8 cellular contexts compared by ENCODE assay signal in genomic region chr3:48474031-48474430, GRCh38. TPM values are rescaled to one million over a fixed set of nuclear protein-coding genes. Genes with fewer than 3 reads are reported as not detected.
DNase-seq lines count a peak whose midpoint lies in the region; ATAC-seq and TF ChIP-seq lines count a peak whose summit lies in the region.
"Not testable (repeated sequence)": the region's sequence is repeated elsewhere in the genome, so short reads cannot be mapped to it uniquely, and the experiment has no call there.

No MANE protein-coding gene starts in this region.

- TF ChIP-seq EP300 in upper lobe of left lung (IDR thresholded peaks at IDR 0.05), result not testable (repeated sequence)

- H3K9me3 ChIP-seq in CD4-positive, CD25-positive, alpha-beta regulatory T cell (ENCODE audit: control insufficient read depth in 2 of 2, low read length in 2 of 2); HUES64 (ENCODE audit: insufficient read depth, low read depth, low read length); esophagus squamous epithelium; lower lobe of right lung; psoas muscle; upper lobe of left lung: not testable (repeated sequence)

- peaks cover 83% of the 10 kb centered on the region for H3K4me1 ChIP-seq in CD4-positive, CD25-positive, alpha-beta regulatory T cell (ENCODE audit: control insufficient read depth, insufficient read depth, low read length, poor library complexity, severe bottlenecking)
- peaks cover 18% of the 10 kb centered on the region for H3K4me1 ChIP-seq in HUES64 (ENCODE audit: insufficient read depth, low read length)
- peaks cover 34 to 81% (median 48%) of the 10 kb centered on the region in 3 donors for H3K4me1 ChIP-seq in esophagus squamous epithelium
- H3K4me1 ChIP-seq in lower lobe of right lung, result peaks cover 45% of the 10 kb centered on the region
- H3K4me1 ChIP-seq in psoas muscle, result peaks cover 18% of the 10 kb centered on the region
- H3K4me1 ChIP-seq in upper lobe of left lung, result peaks cover 38 to 49% (median 40%) of the 10 kb centered on the region in 4 donors

- not testable (repeated sequence) for H3K27me3 Mint-ChIP-seq in CD4-positive, CD25-positive, alpha-beta regulatory T cell; activated naive CD8-positive, alpha-beta T cell treated with anti-CD3 and anti-CD28 coated beads, Interleukin-2, amount 10 ng/mL, durations not matched to agents 7 days and 5 days

- H3K36me3 ChIP-seq in CD4-positive, CD25-positive, alpha-beta regulatory T cell (ENCODE audit: control insufficient read depth, insufficient read depth, low read length), result peaks cover 17% of the 10 kb centered on the region
- H3K36me3 ChIP-seq in HUES64 (ENCODE audit: insufficient read depth, low read length) (peaks cover 10% of the 10 kb centered on the region), esophagus squamous epithelium (peaks cover 4 to 56% (median 12%) of the 10 kb centered on the region in 3 donors), lower lobe of right lung (peaks cover 30% of the 10 kb centered on the region), upper lobe of left lung (peaks cover 0 to 29% (median 11%) of the 10 kb centered on the region in 4 donors)
- H3K36me3 ChIP-seq in psoas muscle (ENCODE audit: insufficient read depth in 1 of 2, low read depth in 1 of 2), result not testable (repeated sequence)

- H3K27ac Mint-ChIP-seq in CD4-positive, CD25-positive, alpha-beta regulatory T cell, result peak overlapping the region in 1 of 3 donors; percentile 98
- H3K27ac Mint-ChIP-seq in activated naive CD8-positive, alpha-beta T cell treated with anti-CD3 and anti-CD28 coated beads, Interleukin-2, amount 10 ng/mL, durations not matched to agents 7 days and 5 days, result peak overlapping the region; percentile 99

- not testable (repeated sequence) for H3K9me3 Mint-ChIP-seq in CD4-positive, CD25-positive, alpha-beta regulatory T cell; activated naive CD8-positive, alpha-beta T cell treated with anti-CD3 and anti-CD28 coated beads, Interleukin-2, amount 10 ng/mL, durations not matched to agents 7 days and 5 days

- not testable (repeated sequence) for TF ChIP-seq POLR2A in esophagus squamous epithelium (IDR thresholded peaks at IDR 0.05); upper lobe of left lung (IDR thresholded peaks at IDR 0.05)

- TF ChIP-seq CTCF in VCaP (conservative IDR thresholded peaks at IDR 0.05); esophagus squamous epithelium (IDR thresholded peaks at IDR 0.05); lower lobe of right lung (IDR thresholded peaks at IDR 0.05); psoas muscle (IDR thresholded peaks at IDR 0.05); upper lobe of left lung (IDR thresholded peaks at IDR 0.05): not testable (repeated sequence)

- DNase-seq in CD4-positive, CD25-positive, alpha-beta regulatory T cell; esophagus squamous epithelium (lab: John Stamatoyannopoulos, UW); lower lobe of right lung; psoas muscle; upper lobe of left lung: not testable (repeated sequence)
- DNase-seq in activated naive CD8-positive, alpha-beta T cell treated with anti-CD3 and anti-CD28 coated beads, Interleukin-2, amount 10 ng/mL, durations not matched to agents 7 days and 5 days, result peak; percentile 10

- POLR2A ChIA-PET in activated naive CD8-positive, alpha-beta T cell treated with anti-CD3 and anti-CD28 coated beads, Interleukin-2, amount 10 ng/mL, durations not matched to agents 7 days and 5 days (lab: Charles Lee), result interaction anchor here (0.7 to 6.5 kb wide), 10 partner anchors 9 to 446 kb away, joined by 3 to 57 read pairs (median 12); partner anchors contain the start of genes ATRIP, CCDC51, PFKFB4 and SHISA5

- ATAC-seq in CD4-positive, CD25-positive, alpha-beta regulatory T cell (ENCODE audit: low read depth in 2 of 2); activated naive CD8-positive, alpha-beta T cell treated with anti-CD3 and anti-CD28 coated beads, Interleukin-2, amount 10 ng/mL, durations not matched to agents 7 days and 5 days (ENCODE audit: low read depth); lower lobe of right lung; psoas muscle; upper lobe of left lung (ENCODE audit: low FRiP score in 2 of 2): not testable (repeated sequence)

- peaks cover 5 to 80% (median 40%) of the 10 kb centered on the region in 4 donors for H3K4me1 Mint-ChIP-seq in CD4-positive, CD25-positive, alpha-beta regulatory T cell
- H3K4me1 Mint-ChIP-seq in activated naive CD8-positive, alpha-beta T cell treated with anti-CD3 and anti-CD28 coated beads, Interleukin-2, amount 10 ng/mL, durations not matched to agents 7 days and 5 days, result peaks cover 44% of the 10 kb centered on the region

- intact Hi-C loops in esophagus squamous epithelium (cut with DNase I); lower lobe of right lung (cut with DNase I); psoas muscle (cut with DNase I): not testable (repeated sequence)

- H3K9ac ChIP-seq in HUES64 (ENCODE audit: low read depth, low read length), result not testable (repeated sequence)

- peak overlapping the region; percentile 99 for H3K27ac ChIP-seq in CD4-positive, CD25-positive, alpha-beta regulatory T cell (ENCODE audit: insufficient read depth, low read length, poor library complexity, severe bottlenecking)
- peak overlapping the region; percentile 88; the same call in 1 of the 2 replicates for H3K27ac ChIP-seq in HUES64 (ENCODE audit: low read depth, low read length)
- H3K27ac ChIP-seq in VCaP, result peak overlapping the region; percentile 97
- peak overlapping the region in 3 of 4 donors; percentile 93 to 99 (median 97) for H3K27ac ChIP-seq in esophagus squamous epithelium
- H3K27ac ChIP-seq in lower lobe of right lung, result peak overlapping the region; percentile 97
- H3K27ac ChIP-seq in psoas muscle, result peak overlapping the region; percentile 86
- H3K27ac ChIP-seq in upper lobe of left lung, result peak overlapping the region in 3 of 4 donors; percentile 97 to 99 (median 98)

- not testable (repeated sequence) for H3K4me3 ChIP-seq in CD4-positive, CD25-positive, alpha-beta regulatory T cell (ENCODE audit: low read depth, low read length); HUES64 (ENCODE audit: low read length); esophagus squamous epithelium; lower lobe of right lung; psoas muscle; upper lobe of left lung

- H3K36me3 Mint-ChIP-seq in CD4-positive, CD25-positive, alpha-beta regulatory T cell, result peaks cover 15% of the 10 kb centered on the region
- peaks cover 28% of the 10 kb centered on the region for H3K36me3 Mint-ChIP-seq in activated naive CD8-positive, alpha-beta T cell treated with anti-CD3 and anti-CD28 coated beads, Interleukin-2, amount 10 ng/mL, durations not matched to agents 7 days and 5 days

- not testable (repeated sequence) for H3K27me3 ChIP-seq in CD4-positive, CD25-positive, alpha-beta regulatory T cell (ENCODE audit: control insufficient read depth, insufficient read depth, low read length); HUES64 (ENCODE audit: insufficient read depth, low read length); esophagus squamous epithelium; lower lobe of right lung (ENCODE audit: low read depth); psoas muscle (ENCODE audit: insufficient read depth in 3 of 3, low read length in 2 of 3); upper lobe of left lung

- 62% methylated on average over 3 of the region's 4 CpGs for WGBS in HUES64
- WGBS in esophagus squamous epithelium, 2 donors, result 94 to 100% methylated on average over 3 to 4 of the region's 4 CpGs
- WGBS in psoas muscle, 3 donors, result 91 to 95% (median 94%) methylated on average over 4 of the region's 4 CpGs
- 94 to 97% methylated on average over 4 of the region's 4 CpGs for WGBS in upper lobe of left lung, 2 donors

- peak overlapping the region in 1 of 4 donors; percentile 95 for H3K4me3 Mint-ChIP-seq in CD4-positive, CD25-positive, alpha-beta regulatory T cell
- not testable (repeated sequence) for H3K4me3 Mint-ChIP-seq in activated naive CD8-positive, alpha-beta T cell treated with anti-CD3 and anti-CD28 coated beads, Interleukin-2, amount 10 ng/mL, durations not matched to agents 7 days and 5 days

RNA-seq across cellular contexts. Expression of gene ATRIP, which starts 27.5 kb away (rescaled TPM):
- 11.5 TPM for total RNA-seq in CD4-positive, CD25-positive, alpha-beta regulatory T cell
- 10 to 100 TPM in 3 of 4 donors, 1 to 10 TPM in 1; 9.6 to 14.7 (median 13.3) TPM for polyA plus RNA-seq in CD4-positive, CD25-positive, alpha-beta regulatory T cell
- polyA plus RNA-seq in HUES64 (2013, experiment 1 of 2), result 13.5 TPM
- 18.0 TPM for polyA plus RNA-seq in HUES64 (2013, experiment 2 of 2)
- 10 to 100 TPM; 17.0 to 19.9 TPM for total RNA-seq in activated naive CD8-positive, alpha-beta T cell treated with anti-CD3 and anti-CD28 coated beads, Interleukin-2, amount 10 ng/mL, durations not matched to agents 7 days and 5 days
- total RNA-seq in esophagus squamous epithelium, result 1 to 10 TPM; 4.8 to 8.9 (median 7.1) TPM
- 5.9 TPM for total RNA-seq in lower lobe of right lung
- total RNA-seq in psoas muscle, result 1 to 10 TPM; 4.4 to 5.6 (median 5.2) TPM
- polyA plus RNA-seq in psoas muscle, result 1 to 10 TPM; 3.7 to 4.5 (median 3.9) TPM
- 10 to 100 TPM in 1 of 6 donors, 1 to 10 TPM in 5; 5.1 to 10.5 (median 6.5) TPM for total RNA-seq in upper lobe of left lung

RNA-seq across cellular contexts. Expression of gene SHISA5, which starts 29.9 kb away (rescaled TPM):
- total RNA-seq in CD4-positive, CD25-positive, alpha-beta regulatory T cell, result 197 TPM
- polyA plus RNA-seq in CD4-positive, CD25-positive, alpha-beta regulatory T cell, result 100 to 1,000 TPM; 415 to 598 (median 440) TPM
- 106 TPM for polyA plus RNA-seq in HUES64 (2013, experiment 1 of 2)
- 125 TPM for polyA plus RNA-seq in HUES64 (2013, experiment 2 of 2)
- 100 to 1,000 TPM; 215 to 224 TPM for total RNA-seq in activated naive CD8-positive, alpha-beta T cell treated with anti-CD3 and anti-CD28 coated beads, Interleukin-2, amount 10 ng/mL, durations not matched to agents 7 days and 5 days
- total RNA-seq in esophagus squamous epithelium (100 to 1,000 TPM in 2 of 4 donors, 10 to 100 TPM in 2; 71.8 to 138 (median 115) TPM), lower lobe of right lung (187 TPM), psoas muscle (10 to 100 TPM; 23.9 to 34.7 (median 28.7) TPM), upper lobe of left lung (100 to 1,000 TPM in 4 of 6 donors, 10 to 100 TPM in 2; 67.1 to 228 (median 148) TPM)
- polyA plus RNA-seq in psoas muscle, result 10 to 100 TPM; 16.9 to 24.3 (median 23.1) TPM

RNA-seq across cellular contexts. Expression of gene TMA7, which starts 34.0 kb away (rescaled TPM):
- 248 TPM for total RNA-seq in CD4-positive, CD25-positive, alpha-beta regulatory T cell
- 100 to 1,000 TPM; 664 to 743 (median 695) TPM for polyA plus RNA-seq in CD4-positive, CD25-positive, alpha-beta regulatory T cell
- 497 TPM for polyA plus RNA-seq in HUES64 (2013, experiment 1 of 2)
- 539 TPM for polyA plus RNA-seq in HUES64 (2013, experiment 2 of 2)
- 100 to 1,000 TPM; 260 to 263 TPM for total RNA-seq in activated naive CD8-positive, alpha-beta T cell treated with anti-CD3 and anti-CD28 coated beads, Interleukin-2, amount 10 ng/mL, durations not matched to agents 7 days and 5 days
- 100 to 1,000 TPM; 293 to 431 (median 357) TPM for total RNA-seq in esophagus squamous epithelium
- 153 TPM for total RNA-seq in lower lobe of right lung
- total RNA-seq in psoas muscle, result 100 to 1,000 TPM; 156 to 218 (median 185) TPM
- 100 to 1,000 TPM; 295 to 342 (median 332) TPM for polyA plus RNA-seq in psoas muscle
- 100 to 1,000 TPM; 115 to 282 (median 163) TPM for total RNA-seq in upper lobe of left lung

RNA-seq across cellular contexts. Expression of gene CCDC51, which starts 34.1 kb away (rescaled TPM):
- 4.6 TPM for total RNA-seq in CD4-positive, CD25-positive, alpha-beta regulatory T cell
- polyA plus RNA-seq in CD4-positive, CD25-positive, alpha-beta regulatory T cell, result 10 to 100 TPM in 1 of 4 donors, 1 to 10 TPM in 3; 7.1 to 13.7 (median 9.1) TPM
- polyA plus RNA-seq in HUES64 (2013, experiment 1 of 2), result 19.0 TPM
- 17.8 TPM for polyA plus RNA-seq in HUES64 (2013, experiment 2 of 2)
- 10 to 100 TPM; 11.5 to 12.2 TPM for total RNA-seq in activated naive CD8-positive, alpha-beta T cell treated with anti-CD3 and anti-CD28 coated beads, Interleukin-2, amount 10 ng/mL, durations not matched to agents 7 days and 5 days
- 10 to 100 TPM; 15.1 to 31.3 (median 18.2) TPM for total RNA-seq in esophagus squamous epithelium
- total RNA-seq in lower lobe of right lung, result 8.6 TPM
- 1 to 10 TPM; 5.3 to 9.5 (median 5.4) TPM for total RNA-seq in psoas muscle
- polyA plus RNA-seq in psoas muscle, result 10 to 100 TPM in 2 of 3 donors, 1 to 10 TPM in 1; 7.7 to 19.6 (median 16.5) TPM
- total RNA-seq in upper lobe of left lung, result 10 to 100 TPM in 5 of 6 donors, 1 to 10 TPM in 1; 6.3 to 18.2 (median 13.2) TPM

RNA-seq across cellular contexts. Expression of gene PLXNB1, which starts 44.1 kb away (rescaled TPM):
- 5.2 TPM for total RNA-seq in CD4-positive, CD25-positive, alpha-beta regulatory T cell
- under 1 TPM in 1 of 4 donors, not detected in 3; 0.07 TPM for polyA plus RNA-seq in CD4-positive, CD25-positive, alpha-beta regulatory T cell
- 81.0 TPM for polyA plus RNA-seq in HUES64 (2013, experiment 1 of 2)
- 87.6 TPM for polyA plus RNA-seq in HUES64 (2013, experiment 2 of 2)
- total RNA-seq in activated naive CD8-positive, alpha-beta T cell treated with anti-CD3 and anti-CD28 coated beads, Interleukin-2, amount 10 ng/mL, durations not matched to agents 7 days and 5 days, result 1 to 10 TPM; 4.5 to 6.2 TPM
- total RNA-seq in esophagus squamous epithelium (100 to 1,000 TPM in 3 of 4 donors, 10 to 100 TPM in 1; 57.7 to 215 (median 128) TPM), lower lobe of right lung (94.3 TPM), psoas muscle (1 to 10 TPM; 2.5 to 3.9 (median 2.8) TPM), upper lobe of left lung (100 to 1,000 TPM in 4 of 6 donors, 10 to 100 TPM in 2; 91.2 to 588 (median 123) TPM)
- polyA plus RNA-seq in psoas muscle, result 1 to 10 TPM; 2.3 to 6.1 (median 2.5) TPM
